Comparison of ENCODE assay signal across 8 cellular contexts in genomic region chr2:85601771-85602475, GRCh38. TPM values are rescaled to one million over a fixed set of nuclear protein-coding genes. Genes with fewer than 3 reads are reported as not detected.
DNase-seq lines count a peak whose midpoint lies in the region; ATAC-seq, FAIRE-seq and TF ChIP-seq lines count a peak whose summit lies in the region.

No MANE protein-coding gene starts in this region.

- H3K36me3 Mint-ChIP-seq in H9 (ENCODE audit: insufficient read depth in 1 of 3, low read depth in 3 of 3): peaks cover 0 to 26% (median 19%) of the 10 kb centered on the region in 3 experiments; a peak in 5 of 7 replicates
- H3K36me3 Mint-ChIP-seq in stimulated activated naive B cell treated with anti-CD40 and anti-IgM and Interleukin-4, amounts not matched to agents 10 μg/mL and 1 μg/mL and 100 μg/mL, for 72 hours: peaks cover 7 to 17% of the 10 kb centered on the region in 2 donors

- peaks cover 4% of the 10 kb centered on the region; the same call in 1 of the 2 replicates for H3F3A ChIP-seq in Loucy (ENCODE audit: low read depth)

- H3K4me1 ChIP-seq in H9 (ENCODE audit: insufficient read depth, low read length) (peaks cover 3% of the 10 kb centered on the region; the same call in 1 of the 2 replicates), Loucy (ENCODE audit: insufficient read depth, low read length, poor library complexity, severe bottlenecking) (peaks cover 16% of the 10 kb centered on the region), mammary epithelial cell (ENCODE audit: insufficient read depth, low read length) (peaks cover 22% of the 10 kb centered on the region), kidney (ENCODE audit: control insufficient read depth in 1 of 2, insufficient read depth in 1 of 2, low read depth in 1 of 2, low read length in 2 of 2) (peaks cover 41 to 52% of the 10 kb centered on the region in 2 donors)

- CTCF ChIA-PET in mammary epithelial cell (lab: Charles Lee; ENCODE audit: low non-redundant PET): no interaction called here

- H3K9ac ChIP-seq in H9 (ENCODE audit: extremely low read depth, insufficient read length, low read length) (peak overlapping the region; percentile 62), Loucy (ENCODE audit: low read depth, low read length, poor library complexity, severe bottlenecking) (peak overlapping the region; percentile 39), mammary epithelial cell (ENCODE audit: insufficient read depth, low read length) (no peak overlapping the region), kidney (ENCODE audit: low read length in 2 of 2) (peak overlapping the region; percentile 82 to 93)

- H3T11ph ChIP-seq in H9 (ENCODE audit: low read length): no peak overlapping the region

- H3K4me3 ChIP-seq in Loucy (ENCODE audit: low read length, poor library complexity, severe bottlenecking) (peak overlapping the region; percentile 77), mammary epithelial cell (replicated peaks in 1 of 3; ENCODE audit: insufficient read depth in 1 of 3, low read depth in 2 of 3, low read length in 3 of 3) (peak overlapping the region; percentile 69 to 94 (median 74)), kidney (ENCODE audit: low read length in 2 of 2) (peak overlapping the region; percentile 93 to 98)

- H3K56ac ChIP-seq in H9 (ENCODE audit: insufficient read length, low read depth, low read length): no peak overlapping the region

- BruUV-seq in mammary epithelial cell (replicated peaks; lab: Mats Ljungman, UMichigan): TSS peak; percentile 11

- H4K20me1 ChIP-seq in H9 (ENCODE audit: control insufficient read depth, insufficient read depth, insufficient read length): no peaks in the 10 kb centered on the region
- H4K20me1 ChIP-seq in Loucy (ENCODE audit: insufficient read depth, low read length, poor library complexity, severe bottlenecking): peaks cover 10% of the 10 kb centered on the region
- no peaks in the 10 kb centered on the region for H4K20me1 ChIP-seq in mammary epithelial cell (ENCODE audit: insufficient read depth, low read length)

- H2BK5ac ChIP-seq in H9 (ENCODE audit: insufficient read length, low read length): no peak overlapping the region

- H3K36me3 ChIP-seq in Loucy (ENCODE audit: insufficient read depth, low read length) (no peaks in the 10 kb centered on the region; the same call in 1 of the 2 replicates), mammary epithelial cell (ENCODE audit: insufficient read depth, low read length) (peaks cover 7% of the 10 kb centered on the region), kidney (ENCODE audit: control insufficient read depth in 1 of 2, insufficient read depth in 2 of 2, low read length in 2 of 2) (peaks cover 2 to 20% of the 10 kb centered on the region in 2 donors)

- H2BK120ac ChIP-seq in H9 (ENCODE audit: low read depth, low read length, poor library complexity, severe bottlenecking): no peak overlapping the region

- H3K4me1 Mint-ChIP-seq in H9: peaks cover 17 to 20% of the 10 kb centered on the region in 2 experiments
- peaks cover 33 to 55% of the 10 kb centered on the region in 2 donors for H3K4me1 Mint-ChIP-seq in stimulated activated naive B cell treated with anti-CD40 and anti-IgM and Interleukin-4, amounts not matched to agents 10 μg/mL and 1 μg/mL and 100 μg/mL, for 72 hours

- H3K79me1 ChIP-seq in H9 (ENCODE audit: insufficient read depth, low read depth, low read length, poor library complexity, severe bottlenecking): no peaks in the 10 kb centered on the region

- H3K4me3 Mint-ChIP-seq in H9: peak overlapping the region; percentile 83 to 88
- peak overlapping the region; percentile 92 to 94 for H3K4me3 Mint-ChIP-seq in stimulated activated naive B cell treated with anti-CD40 and anti-IgM and Interleukin-4, amounts not matched to agents 10 μg/mL and 1 μg/mL and 100 μg/mL, for 72 hours

- FAIRE-seq in kidney (lab: Jason Lieb, UNC): no peak

- H3K14ac ChIP-seq in H9 (ENCODE audit: insufficient read depth, low read length): 0 out of 2 replicates have a peak overlapping the region, but pooled peaks have one; percentile 38

- no peaks in the 10 kb centered on the region for H3K9me3 ChIP-seq in H9 (ENCODE audit: control insufficient read depth, low read depth, low read length)
- H3K9me3 ChIP-seq in Loucy (ENCODE audit: insufficient read depth, low read depth, low read length): no peaks in the 10 kb centered on the region
- no peaks in the 10 kb centered on the region for H3K9me3 ChIP-seq in mammary epithelial cell (replicated peaks; ENCODE audit: insufficient read depth, low read length)
- H3K9me3 ChIP-seq in kidney (ENCODE audit: control insufficient read depth in 1 of 2, low read length in 2 of 2): no peaks in the 10 kb centered on the region

- no peak overlapping the region for H4K91ac ChIP-seq in H9 (ENCODE audit: insufficient read length, low read depth, low read length)

- no peak overlapping the region for H3K18ac ChIP-seq in H9 (ENCODE audit: insufficient read length, low read depth, low read length)

- H3K4ac ChIP-seq in H9 (ENCODE audit: low read depth, low read length): no peak overlapping the region

- H3K27ac Mint-ChIP-seq in H9: peak overlapping the region in 1 of 3 experiments; percentile 87; a peak in 1 of 7 replicates
- peak overlapping the region; percentile 94 for H3K27ac Mint-ChIP-seq in stimulated activated naive B cell treated with anti-CD40 and anti-IgM and Interleukin-4, amounts not matched to agents 10 μg/mL and 1 μg/mL and 100 μg/mL, for 72 hours

- dilution Hi-C loops in mammary epithelial cell (cut with HindIII; ENCODE audit: low sequenced_read_pairs): loop anchor here (5.0 kb wide), 1 partner anchor 105 kb away; no protein-coding TSS in a partner anchor

- peak; percentile 82 for DNase-seq in DMS53 (lab: John Stamatoyannopoulos, UW)
- no peak for DNase-seq in DMS53 treated with DMSO at 0.1 percent for 48 hours (lab: John Stamatoyannopoulos, UW; ENCODE audit: unreplicated experiment)
- peak; percentile 61 for DNase-seq in H9
- no peak for DNase-seq in mammary epithelial cell
- peak; percentile 91 for DNase-seq in kidney
- DNase-seq in stimulated activated naive B cell treated with anti-CD40 and anti-IgM and Interleukin-4, amounts not matched to agents 10 μg/mL and 1 μg/mL and 100 μg/mL, for 72 hours: no peak
- DNase-seq in stimulated activated CD4-positive, alpha-beta T cell treated with anti-CD3 and anti-CD28 coated beads, Interleukin-1b, Interleukin-23, amount 100 ng/mL, for 48 hours: no peak

- no peak overlapping the region for H4K5ac ChIP-seq in H9 (ENCODE audit: insufficient read length, low read depth, low read length)

- in situ Hi-C loops in mammary epithelial cell (cut with MboI; ENCODE audit: low sequenced_read_pairs in 2 of 2): no loop called here

- H3K27me3 ChIP-seq in H9 (ENCODE audit: insufficient read depth, low read length) (no peaks in the 10 kb centered on the region), Loucy (ENCODE audit: insufficient read depth, low read length, poor library complexity, severe bottlenecking) (no peaks in the 10 kb centered on the region), mammary epithelial cell (ENCODE audit: insufficient read depth, low read length) (no peaks in the 10 kb centered on the region)

- intact Hi-C loops in mammary epithelial cell (cut with micrococcal nuclease): loop anchor here (1.0 to 5.0 kb wide), 4 partner anchors 10 to 250 kb away; partner anchors contain the start of genes C2orf68, ELMOD3, GGCX and RETSAT
- intact Hi-C loops in kidney (cut with DNase I): no loop called here

- no peak overlapping the region for H2BK12ac ChIP-seq in H9 (ENCODE audit: insufficient read length, low read depth, low read length)

- no peaks in the 10 kb centered on the region for H3K9me3 Mint-ChIP-seq in H9
- H3K9me3 Mint-ChIP-seq in stimulated activated naive B cell treated with anti-CD40 and anti-IgM and Interleukin-4, amounts not matched to agents 10 μg/mL and 1 μg/mL and 100 μg/mL, for 72 hours: no peaks in the 10 kb centered on the region

- no peak overlapping the region for H2BK15ac ChIP-seq in H9 (ENCODE audit: low read depth, low read length)

- H2BK20ac ChIP-seq in H9 (ENCODE audit: low read depth, low read length, poor library complexity, severe bottlenecking): no peak overlapping the region

- H3K27me3 Mint-ChIP-seq in H9 (ENCODE audit: low read depth): no peaks in the 10 kb centered on the region
- no peaks in the 10 kb centered on the region for H3K27me3 Mint-ChIP-seq in stimulated activated naive B cell treated with anti-CD40 and anti-IgM and Interleukin-4, amounts not matched to agents 10 μg/mL and 1 μg/mL and 100 μg/mL, for 72 hours

- no peak overlapping the region for H3K23ac ChIP-seq in H9 (ENCODE audit: insufficient read length, low read depth, low read length)

- TF ChIP-seq CTCF in H9 (conservative IDR thresholded peaks at IDR 0.05) (no peak), Loucy (conservative IDR thresholded peaks at IDR 0.05; ENCODE audit: low read length) (no peak), mammary epithelial cell (conservative IDR thresholded peaks at IDR 0.05 in 1 of 2, IDR thresholded peaks at IDR 0.05 in 1 of 2; ENCODE audit: extremely low read depth in 1 of 2, insufficient read depth in 1 of 2, low read depth in 1 of 2, low read length in 2 of 2) (no peak), kidney (IDR thresholded peaks at IDR 0.05; ENCODE audit: borderline replicate concordance, extremely low read depth, insufficient read depth) (no peak)

- H2AFZ ChIP-seq in H9 (ENCODE audit: low read length) (no peak overlapping the region), Loucy (ENCODE audit: low read length) (no peak overlapping the region; the same call in 1 of the 2 replicates), mammary epithelial cell (ENCODE audit: low read depth, low read length) (peak overlapping the region; percentile 95)

- no peak overlapping the region for H2AK5ac ChIP-seq in H9 (ENCODE audit: insufficient read length, low read length)

- H3K4me2 ChIP-seq in H9 (ENCODE audit: insufficient read depth, insufficient read length, low read length) (peak overlapping the region; percentile 59), Loucy (ENCODE audit: low read depth, low read length, poor library complexity, severe bottlenecking) (peak overlapping the region; percentile 96), mammary epithelial cell (ENCODE audit: insufficient read depth, low read depth, low read length) (peak overlapping the region; percentile 93)

- H3K23me2 ChIP-seq in H9 (ENCODE audit: insufficient read length, low read depth, low read length, poor library complexity, severe bottlenecking): peaks cover 4% of the 10 kb centered on the region

- H3K79me2 ChIP-seq in H9 (ENCODE audit: insufficient read depth, low read length) (no peaks in the 10 kb centered on the region), Loucy (ENCODE audit: insufficient read depth, low read length) (peaks cover 15% of the 10 kb centered on the region), mammary epithelial cell (ENCODE audit: insufficient read depth, low read length) (peaks cover 26% of the 10 kb centered on the region)

- ATAC-seq in stimulated activated naive B cell treated with anti-CD40 and anti-IgM and Interleukin-4, amounts not matched to agents 10 μg/mL and 1 μg/mL and 100 μg/mL, for 72 hours (replicated peaks): peak; percentile 41 to 46

- H3K9me2 ChIP-seq in Loucy (replicated peaks; ENCODE audit: low read depth, low read length): no peaks in the 10 kb centered on the region

- H3K27ac ChIP-seq in H9 (ENCODE audit: insufficient read length, low read depth, low read length) (no peak overlapping the region), mammary epithelial cell (ENCODE audit: insufficient read depth, low read depth, low read length) (no peak overlapping the region), kidney (ENCODE audit: low read depth in 2 of 2, low read length in 2 of 2) (peak overlapping the region; percentile 77 to 80)

- no peak overlapping the region for H4K8ac ChIP-seq in H9 (replicated peaks; ENCODE audit: insufficient read length, low read depth, low read length)

- no CpG with 5 or more reads among the region's 36 CpGs for WGBS in H9 (ENCODE audit: extremely low coverage, insufficient read length, low lambda C conversion rate)
- 43% methylated on average over 5 of the region's 36 CpGs for WGBS in mammary epithelial cell (ENCODE audit: low coverage, missing lambda C conversion rate)

RNA-seq across cellular contexts. Expression of gene TMEM150A, which starts 0.6 kb away (rescaled TPM):
- 19.0 and 19.3 TPM in 2 replicates for total RNA-seq in H9 (2021)
- total RNA-seq in mammary epithelial cell: 10 to 100 TPM; 12.5 to 14.2 TPM
- 11.4 TPM for polyA plus RNA-seq in mammary epithelial cell
- 19.7 TPM for polyA minus RNA-seq in mammary epithelial cell
- 23.1 TPM for total RNA-seq in kidney
- 61.2 TPM for polyA plus RNA-seq in kidney (ENCODE audit: insufficient read depth, low read depth, low replicate concordance)

RNA-seq across cellular contexts. Expression of gene RNF181, which starts 6.4 kb away (rescaled TPM):
- 120 and 122 TPM in 2 replicates for total RNA-seq in H9 (2021)
- total RNA-seq in mammary epithelial cell: 100 to 1,000 TPM; 101 to 109 TPM
- 269 TPM for polyA plus RNA-seq in mammary epithelial cell
- polyA minus RNA-seq in mammary epithelial cell: 193 TPM
- total RNA-seq in kidney: 89.9 TPM
- 407 TPM for polyA plus RNA-seq in kidney (ENCODE audit: insufficient read depth, low read depth, low replicate concordance)

RNA-seq across cellular contexts. Expression of gene C2orf68, which starts 9.9 kb away (rescaled TPM):
- total RNA-seq in H9 (2021) (39.6 and 40.4 TPM in 2 replicates), mammary epithelial cell (10 to 100 TPM; 10.8 to 21.9 TPM), kidney (34.5 TPM)
- polyA plus RNA-seq in mammary epithelial cell (7.0 TPM), kidney (ENCODE audit: insufficient read depth, low read depth, low replicate concordance) (37.6 TPM)
- polyA minus RNA-seq in mammary epithelial cell: 48.4 TPM

RNA-seq across cellular contexts. Expression of gene USP39, which starts 14.1 kb away (rescaled TPM):
- total RNA-seq in H9 (2021) (77.9 and 79.2 TPM in 2 replicates), mammary epithelial cell (10 to 100 TPM; 31.2 to 53.3 TPM), kidney (36.4 TPM)
- polyA plus RNA-seq in mammary epithelial cell (56.3 TPM), kidney (ENCODE audit: insufficient read depth, low read depth, low replicate concordance) (35.5 TPM)
- 50.5 TPM for polyA minus RNA-seq in mammary epithelial cell

RNA-seq across cellular contexts. Expression of gene VAMP5, which starts 17.7 kb away (rescaled TPM):
- total RNA-seq in H9 (2021): 0.57 and 0.59 TPM in 2 replicates
- 1 to 10 TPM; 2.2 to 7.3 TPM for total RNA-seq in mammary epithelial cell
- 6.0 TPM for polyA plus RNA-seq in mammary epithelial cell
- 10.2 TPM for polyA minus RNA-seq in mammary epithelial cell
- total RNA-seq in kidney: 46.0 TPM
- 145 TPM for polyA plus RNA-seq in kidney (ENCODE audit: insufficient read depth, low read depth, low replicate concordance)

Comparison
In these comparisons a context has a peak if more than half of its experiments do, and no peak if none do; other contexts are left out.
1. DNase-seq: peak in DMS53 (single experiment), H9 (single experiment) and kidney (single experiment); none in DMS53 treated with DMSO at 0.1 percent for 48 hours (single experiment), mammary epithelial cell (single experiment), stimulated activated naive B cell treated with anti-CD40 and anti-IgM and Interleukin-4, amounts not matched to agents 10 μg/mL and 1 μg/mL and 100 μg/mL, for 72 hours (single experiment) and stimulated activated CD4-positive, alpha-beta T cell treated with anti-CD3 and anti-CD28 coated beads, Interleukin-1b, Interleukin-23, amount 100 ng/mL, for 48 hours (single experiment).
2. H3K27ac ChIP-seq: peak in kidney (2 of 2); none in H9 (single experiment) and mammary epithelial cell (single experiment).
3. Peak in every context shown above with its lines, with median percentiles within 50 percentile points of each other: H3K4me2 ChIP-seq and H3K4me3 ChIP-seq.